15 cellular contexts compared by ENCODE assay signal in the genomic region with DNA sequence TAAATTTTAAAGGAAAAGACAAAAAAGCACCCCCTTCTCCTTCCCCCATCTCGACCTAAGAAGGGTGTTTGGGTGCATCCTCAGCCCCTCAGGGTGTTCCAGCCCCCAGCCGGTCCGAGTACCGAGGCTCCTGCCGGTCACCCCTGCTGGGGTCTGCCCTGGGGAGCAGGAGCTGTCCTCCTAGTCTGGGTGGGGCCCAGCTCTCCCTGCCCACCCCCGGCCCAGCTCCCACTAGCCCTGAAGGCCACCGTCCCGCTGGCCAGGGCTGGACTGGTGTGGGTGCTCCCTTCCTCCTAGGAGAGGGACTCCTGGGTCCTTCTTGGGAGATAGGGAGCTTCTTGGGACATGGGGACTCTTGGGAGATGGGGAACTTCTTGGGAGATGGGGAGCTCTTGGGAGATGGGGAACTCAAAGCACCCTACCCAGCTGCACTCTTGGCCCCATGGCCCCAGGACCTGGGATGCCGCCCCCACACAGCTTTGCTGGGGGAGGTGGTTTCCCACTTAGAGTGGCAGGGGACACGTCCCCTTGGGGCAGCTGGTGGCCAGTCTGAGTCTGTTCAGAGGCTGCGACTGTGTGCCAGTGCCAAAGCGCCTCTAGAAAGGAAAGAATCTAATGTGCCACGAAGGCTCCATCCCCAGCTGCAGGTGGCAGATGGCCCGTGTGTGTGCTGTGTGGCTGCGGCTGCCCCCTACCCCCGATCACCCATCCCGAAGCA.
"Had no signal": no experiment of that assay in that cellular context is flagged by ENCODE, and none has a peak within 500 bp of the region (broad histone marks: within the 10 kb centered on the region; RNA-seq: fewer than 3 reads in every experiment).

No MANE protein-coding gene starts in this region.

- H3K27ac ChIP-seq: coronary artery, SK-N-MC, skin epidermis, transverse colon had no signal

- ATAC-seq: activated CD4-positive, alpha-beta T cell treated with anti-CD3 and anti-CD28 coated beads for 36 hours; activated T-cell treated with anti-CD3 and anti-CD28 coated beads, Interleukin-2, amount 50 U/mL, for 72 hours; esophagus mucosa had no signal

- H3K27me3 ChIP-seq: transverse colon had no signal

- DNase-seq: activated CD4-positive, alpha-beta memory T cell treated with anti-CD3 and anti-CD28 coated beads for 36 hours; activated CD4-positive, alpha-beta T cell treated with anti-CD3 and anti-CD28 coated beads for 36 hours; activated gamma-delta T cell; activated naive CD8-positive, alpha-beta T cell treated with anti-CD3 and anti-CD28 coated beads, Interleukin-2, amount 10 ng/mL, durations not matched to agents 7 days and 5 days; activated T-cell treated with anti-CD3 and anti-CD28 coated beads, Interleukin-2, amount 50 U/mL, for 72 hours; hippocampal formation; kidney glomerular epithelial cell; stimulated activated CD4-positive, alpha-beta T cell treated with anti-CD3 and anti-CD28 coated beads, Interleukin-4, amount 100 ng/mL, for 24 hours; stimulated activated naive CD4-positive, alpha-beta T cell; transverse colon had no signal

- H3K9me3 ChIP-seq: transverse colon had no signal

- H3K4me3 ChIP-seq: coronary artery, lung, SK-N-MC, skin epidermis, transverse colon had no signal

- H3K4me1 ChIP-seq: transverse colon had no signal

- H3K36me3 ChIP-seq: transverse colon had no signal
